Comparison of ENCODE assay signal across 22 cellular contexts in genomic region chr11:1683216-1683615, GRCh38. TPM values are rescaled to one million over a fixed set of nuclear protein-coding genes. Genes with fewer than 3 reads are reported as not detected.
"Had no signal": no experiment of that assay in that cellular context is flagged by ENCODE, and none has a peak within 500 bp of the region (broad histone marks: within the 10 kb centered on the region; RNA-seq: fewer than 3 reads in every experiment).

No MANE protein-coding gene starts in this region.

RNA-seq across cellular contexts. Expression of gene KRTAP5-6, which starts 13.8 kb away (rescaled TPM):
- total RNA-seq: activated CD4-positive, alpha-beta memory T cell treated with anti-CD3 and anti-CD28 coated beads for 36 hours; activated CD4-positive, alpha-beta T cell treated with anti-CD3 and anti-CD28 coated beads for 36 hours; activated CD4-positive, alpha-beta T cell treated with anti-CD3 and anti-CD28 coated beads, Interleukin-2, amount 10 ng/mL, durations not matched to agents 24 days and 14 days; activated CD8-positive, alpha-beta memory T cell treated with anti-CD3 and anti-CD28 coated beads for 36 hours; activated CD8-positive, alpha-beta memory T cell treated with anti-CD3 and anti-CD28 coated beads, Interleukin-2, amount 10 ng/mL, durations not matched to agents 7 days and 5 days; activated CD8-positive, alpha-beta T cell treated with anti-CD3 and anti-CD28 coated beads, Interleukin-2, amount 10 ng/mL, durations not matched to agents 7 days and 5 days; activated naive CD4-positive, alpha-beta T cell treated with anti-CD3 and anti-CD28 coated beads for 36 hours; activated naive CD8-positive, alpha-beta T cell treated with anti-CD3 and anti-CD28 coated beads for 36 hours; activated T-helper 1 cell treated with anti-CD3 and anti-CD28 coated beads, Interleukin-12 subunit alpha, Interleukin-12 subunit beta, Interleukin-2, Interleukin-4 antibody, amounts not matched to agents 30 ng/mL and 10 ng/mL and 1 ng/mL, durations not matched to agents 14 hours and 24 hours and 36 hours; activated T-helper 2 cell treated with anti-CD3 and anti-CD28 coated beads, Interferon-gamma antibody, Interleukin-2, Interleukin-4, amounts not matched to agents 10 μg/mL and 5 μg/mL and 100 μg/mL, durations not matched to agents 14 hours and 24 hours and 36 hours; aorta; body of pancreas; chondrocyte; dermis blood vessel endothelial cell; endothelial cell of umbilical vein; esophagus squamous epithelium; fibroblast of lung; fibroblast of villous mesenchyme; gastroesophageal sphincter; T-helper 17 cell had no signal
- polyA plus RNA-seq: adrenal gland, aorta, endothelial cell of umbilical vein, esophagus, fibroblast of lung had no signal

RNA-seq across cellular contexts. Expression of gene KRTAP5-5, which starts 53.6 kb away (rescaled TPM):
- total RNA-seq: activated CD4-positive, alpha-beta memory T cell treated with anti-CD3 and anti-CD28 coated beads for 36 hours; activated CD4-positive, alpha-beta T cell treated with anti-CD3 and anti-CD28 coated beads for 36 hours; activated CD4-positive, alpha-beta T cell treated with anti-CD3 and anti-CD28 coated beads, Interleukin-2, amount 10 ng/mL, durations not matched to agents 24 days and 14 days; activated CD8-positive, alpha-beta memory T cell treated with anti-CD3 and anti-CD28 coated beads for 36 hours; activated CD8-positive, alpha-beta memory T cell treated with anti-CD3 and anti-CD28 coated beads, Interleukin-2, amount 10 ng/mL, durations not matched to agents 7 days and 5 days; activated CD8-positive, alpha-beta T cell treated with anti-CD3 and anti-CD28 coated beads, Interleukin-2, amount 10 ng/mL, durations not matched to agents 7 days and 5 days; activated naive CD4-positive, alpha-beta T cell treated with anti-CD3 and anti-CD28 coated beads for 36 hours; activated naive CD8-positive, alpha-beta T cell treated with anti-CD3 and anti-CD28 coated beads for 36 hours; activated T-helper 1 cell treated with anti-CD3 and anti-CD28 coated beads, Interleukin-12 subunit alpha, Interleukin-12 subunit beta, Interleukin-2, Interleukin-4 antibody, amounts not matched to agents 30 ng/mL and 10 ng/mL and 1 ng/mL, durations not matched to agents 14 hours and 24 hours and 36 hours; activated T-helper 2 cell treated with anti-CD3 and anti-CD28 coated beads, Interferon-gamma antibody, Interleukin-2, Interleukin-4, amounts not matched to agents 10 μg/mL and 5 μg/mL and 100 μg/mL, durations not matched to agents 14 hours and 24 hours and 36 hours; adrenal gland; aorta; body of pancreas; chondrocyte; dermis blood vessel endothelial cell; endothelial cell of umbilical vein; esophagus squamous epithelium; fibroblast of lung; fibroblast of villous mesenchyme; gastroesophageal sphincter; T-helper 17 cell had no signal
- polyA plus RNA-seq: adrenal gland, aorta, endothelial cell of umbilical vein, esophagus, fibroblast of lung had no signal
